ENCODE assay signal across 9 cellular contexts in the genomic region with DNA sequence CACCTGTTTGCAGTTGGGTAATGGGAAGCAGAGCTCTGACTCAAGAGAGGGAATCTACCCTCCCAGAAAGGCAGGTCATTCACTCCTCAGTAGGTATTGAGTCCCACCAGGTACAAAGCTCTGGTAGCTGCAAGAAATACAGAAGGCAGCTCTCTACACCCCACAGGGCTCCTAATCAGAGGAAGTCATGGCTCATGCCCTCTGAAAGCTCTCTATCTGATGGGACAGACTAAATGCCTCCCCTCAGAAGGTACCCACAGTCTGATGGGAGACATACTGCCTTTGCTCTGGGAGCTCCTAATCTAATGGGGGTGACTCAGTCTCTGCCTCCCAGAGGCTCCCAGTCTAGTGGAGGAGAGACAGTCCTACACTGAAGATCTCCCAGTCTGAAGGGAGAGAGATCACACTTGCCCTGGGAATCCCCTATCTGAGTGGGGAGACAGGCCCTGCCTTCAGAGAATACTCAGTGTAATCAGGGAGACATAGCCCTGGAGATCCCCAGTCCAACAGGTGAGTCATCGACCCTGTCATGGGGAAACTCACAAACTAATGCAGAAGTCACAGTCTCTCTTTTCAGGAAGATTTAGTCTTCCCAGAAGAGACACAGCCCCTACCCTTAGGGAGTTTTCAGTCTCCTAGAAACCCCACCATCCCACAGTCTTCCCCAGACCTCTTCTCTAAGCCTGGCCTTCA. TPM values are rescaled to one million over a fixed set of nuclear protein-coding genes. Genes with fewer than 3 reads are reported as not detected.
DNase-seq lines count a peak whose midpoint lies in the region; ATAC-seq lines count a peak whose summit lies in the region.
"Had no signal": no experiment of that assay in that cellular context is flagged by ENCODE, and none has a peak within 500 bp of the region (broad histone marks: within the 10 kb centered on the region; RNA-seq: fewer than 3 reads in every experiment).

No MANE protein-coding gene starts in this region.

- no peaks in the 10 kb centered on the region for H3K27me3 Mint-ChIP-seq in T-helper 2 cell treated with Interferon-gamma antibody and Interleukin-4, amounts not matched to agents 5 μg/mL and 100 μg/mL, for 36 hours (ENCODE audit: low read depth)

- ATAC-seq in HG02870 (IDR thresholded peaks at IDR 0.05; ENCODE audit: unreplicated experiment) (peak; percentile 91), GM21526 (IDR thresholded peaks at IDR 0.05; ENCODE audit: low FRiP score, unreplicated experiment) (no peak)

- H3K27ac Mint-ChIP-seq in T-helper 2 cell treated with Interferon-gamma antibody and Interleukin-4, amounts not matched to agents 5 μg/mL and 100 μg/mL, for 36 hours: peak overlapping the region; percentile 15

- H3K4me3 Mint-ChIP-seq in T-helper 2 cell treated with Interferon-gamma antibody and Interleukin-4, amounts not matched to agents 5 μg/mL and 100 μg/mL, for 36 hours: no peak overlapping the region

- H3K4me1 Mint-ChIP-seq in T-helper 2 cell treated with Interferon-gamma antibody and Interleukin-4, amounts not matched to agents 5 μg/mL and 100 μg/mL, for 36 hours (ENCODE audit: low read depth): no peaks in the 10 kb centered on the region

- no peaks in the 10 kb centered on the region for H3K36me3 Mint-ChIP-seq in T-helper 2 cell treated with Interferon-gamma antibody and Interleukin-4, amounts not matched to agents 5 μg/mL and 100 μg/mL, for 36 hours (ENCODE audit: low read depth)

- no peaks in the 10 kb centered on the region; the same call in 1 of the 2 replicates for H3K27me3 ChIP-seq in H7 (ENCODE audit: control insufficient read depth, insufficient read depth, low read length)

- no peaks in the 10 kb centered on the region for H3K36me3 ChIP-seq in H7 (replicated peaks; ENCODE audit: control insufficient read depth, insufficient read depth, low read length)

- peak; percentile 60 for DNase-seq in T-helper 2 cell treated with Interferon-gamma antibody and Interleukin-4, amounts not matched to agents 5 μg/mL and 100 μg/mL, for 36 hours (ENCODE audit: low spot score)
- DNase-seq in T-helper 2 cell (no peak), NCI-H2107 treated with DMSO at 0.1 percent for 48 hours (lab: John Stamatoyannopoulos, UW; ENCODE audit: unreplicated experiment) (no peak), H7 (no peak)
- DNase-seq in activated T-cell treated with anti-CD3 and anti-CD28 coated beads, Interleukin-2, amount 50 U/mL, for 48 hours: peak; percentile 50 to 54
- DNase-seq in stimulated activated CD4-positive, alpha-beta T cell treated with anti-CD3 and anti-CD28 coated beads, Interleukin-4, amount 100 ng/mL, for 24 hours: peak; percentile 55

- no peaks in the 10 kb centered on the region for H3K9me3 Mint-ChIP-seq in T-helper 2 cell treated with Interferon-gamma antibody and Interleukin-4, amounts not matched to agents 5 μg/mL and 100 μg/mL, for 36 hours

- no peak overlapping the region for H3K4me3 ChIP-seq in H7 (ENCODE audit: insufficient read depth, low read depth, low read length)
- H3K4me3 ChIP-seq: SK-N-MC had no signal

RNA-seq across cellular contexts. Expression of a gene that starts 23.7 kb away (rescaled TPM):
- total RNA-seq in H7 (2014; rRNA removed; shearing (Covaris generic)): 0.45 and 0.63 TPM in 2 replicates

RNA-seq across cellular contexts. Expression of a gene that starts 45.0 kb away (rescaled TPM):
- total RNA-seq in H7 (2014; rRNA removed; shearing (Covaris generic)): 0.45 and 1.0 TPM in 2 replicates

Comparison
In these comparisons a context has a peak if more than half of its experiments do, and no peak if none do; other contexts are left out.
1. DNase-seq: peak in T-helper 2 cell treated with Interferon-gamma antibody and Interleukin-4, amounts not matched to agents 5 μg/mL and 100 μg/mL, for 36 hours (single experiment), activated T-cell treated with anti-CD3 and anti-CD28 coated beads, Interleukin-2, amount 50 U/mL, for 48 hours (2 of 2) and stimulated activated CD4-positive, alpha-beta T cell treated with anti-CD3 and anti-CD28 coated beads, Interleukin-4, amount 100 ng/mL, for 24 hours (single experiment); none in T-helper 2 cell (0 of 5), NCI-H2107 treated with DMSO at 0.1 percent for 48 hours (single experiment) and H7 (single experiment).